ENCODE assay signal across 1 cellular context in the genomic region with DNA sequence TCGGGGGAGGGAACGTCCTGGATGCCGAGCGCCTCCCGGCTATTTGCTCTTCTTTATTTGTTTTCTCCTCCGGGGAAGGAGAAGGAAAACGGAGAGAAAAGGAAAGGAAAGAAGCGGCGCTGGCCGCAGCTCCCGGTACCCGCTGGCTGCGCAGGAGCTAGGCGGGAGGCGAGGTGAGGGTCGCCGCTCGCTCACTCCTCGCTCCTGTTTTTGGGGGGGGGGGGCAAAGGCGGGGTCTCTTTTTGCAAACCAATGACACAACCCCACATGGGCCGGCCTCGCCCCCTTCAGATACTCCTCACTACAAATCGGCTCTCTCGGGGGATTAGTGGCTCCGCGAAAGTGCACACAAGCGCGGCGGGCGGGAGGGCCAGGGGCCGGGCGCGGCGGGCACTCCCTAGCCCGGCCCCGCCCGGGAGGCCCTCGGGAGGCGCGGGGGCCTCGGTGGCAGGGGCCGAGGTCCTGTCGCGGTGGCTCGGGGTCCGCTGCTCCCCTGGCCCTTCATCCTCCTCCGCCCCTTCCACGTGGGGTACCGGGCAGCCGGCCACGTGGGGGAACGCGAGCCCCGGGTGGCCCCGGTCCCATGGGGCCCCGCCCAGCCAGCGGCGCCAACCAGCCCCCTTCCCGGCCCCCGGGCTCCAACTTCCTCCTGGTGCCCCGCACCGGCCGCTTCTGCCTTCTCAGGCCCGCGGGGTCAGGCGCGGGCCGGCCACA.
TF ChIP-seq lines count a peak whose summit lies in the region.

No MANE protein-coding gene starts in this region.

TF ChIP-seq in IMR-90, 13 proteins besides CTCF, POLR2A, EP300 and RAD21 (continued from another document):
- TF ChIP-seq, protein P1, sequence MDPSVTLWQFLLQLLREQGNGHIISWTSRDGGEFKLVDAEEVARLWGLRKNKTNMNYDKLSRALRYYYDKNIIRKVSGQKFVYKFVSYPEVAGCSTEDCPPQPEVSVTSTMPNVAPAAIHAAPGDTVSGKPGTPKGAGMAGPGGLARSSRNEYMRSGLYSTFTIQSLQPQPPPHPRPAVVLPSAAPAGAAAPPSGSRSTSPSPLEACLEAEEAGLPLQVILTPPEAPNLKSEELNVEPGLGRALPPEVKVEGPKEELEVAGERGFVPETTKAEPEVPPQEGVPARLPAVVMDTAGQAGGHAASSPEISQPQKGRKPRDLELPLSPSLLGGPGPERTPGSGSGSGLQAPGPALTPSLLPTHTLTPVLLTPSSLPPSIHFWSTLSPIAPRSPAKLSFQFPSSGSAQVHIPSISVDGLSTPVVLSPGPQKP (IDR thresholded peaks at IDR 0.05; ENCODE audit: borderline replicate concordance, low read depth, low read length) = no peak
- TF ChIP-seq RFX5 (IDR thresholded peaks at IDR 0.05; ENCODE audit: low read depth, low read length) (no peak), FOS (IDR thresholded peaks at IDR 0.05; ENCODE audit: low read depth, low read length) (no peak), MAZ (IDR thresholded peaks at IDR 0.05; ENCODE audit: borderline replicate concordance, low read depth, low read length) (peak; percentile 71; the same call in 1 of the 2 replicates)
